In the genomic region with DNA sequence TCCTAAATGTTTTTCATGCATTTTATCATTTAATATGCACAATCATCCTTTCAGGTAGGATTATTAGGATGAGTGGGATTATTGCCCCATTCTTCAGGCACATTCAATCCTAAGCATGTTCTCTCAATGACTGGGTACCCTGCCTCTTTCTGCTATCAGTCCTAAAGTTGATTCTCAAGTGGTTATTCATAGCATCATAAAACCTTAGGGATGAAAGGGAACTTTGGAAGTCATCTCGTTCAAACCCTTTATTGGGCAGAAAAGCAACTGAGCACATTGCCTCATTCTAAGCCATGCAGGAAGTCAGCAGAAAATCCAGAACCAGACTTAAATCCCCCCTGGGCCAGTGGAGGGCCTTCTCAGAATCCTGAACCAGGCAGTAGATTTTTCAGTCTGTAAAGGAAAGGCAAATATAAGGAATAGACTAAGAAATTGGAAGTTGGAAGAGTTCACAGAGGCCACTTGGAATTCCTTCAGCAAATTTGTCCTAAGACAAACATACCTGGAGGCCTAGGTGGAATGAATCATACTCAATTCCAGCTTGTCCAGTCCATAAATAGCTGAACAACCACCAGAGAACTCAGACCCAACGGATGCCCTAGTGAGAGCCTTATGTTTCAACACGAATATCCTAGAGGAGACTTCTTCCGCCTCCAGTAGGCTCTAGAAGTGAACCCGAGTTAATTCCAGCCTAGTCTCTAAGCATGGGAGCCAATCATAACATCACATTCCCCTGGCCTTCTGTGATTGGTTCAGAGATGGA, we compare ENCODE assay signal across 19 cellular contexts.
"Had no signal": no experiment of that assay in that cellular context is flagged by ENCODE, and none has a peak within 500 bp of the region (broad histone marks: within the 10 kb centered on the region; RNA-seq: fewer than 3 reads in every experiment).

No MANE protein-coding gene starts in this region.

- H3K27me3 ChIP-seq: tibial nerve had no signal

- H3K9me3 ChIP-seq: tibial nerve had no signal

- DNase-seq: activated CD4-positive, alpha-beta T cell treated with anti-CD3 and anti-CD28 coated beads, Interleukin-2, amount 50 U/mL, for 48 hours; activated CD8-positive, alpha-beta memory T cell treated with anti-CD3 and anti-CD28 coated beads, Interleukin-2, amount 10 ng/mL, durations not matched to agents 7 days and 5 days; activated naive CD4-positive, alpha-beta T cell treated with anti-CD3 and anti-CD28 coated beads, Interleukin-2, amount 10 ng/mL, durations not matched to agents 7 days and 5 days; activated T-cell treated with anti-CD3 and anti-CD28 coated beads, Interleukin-2, amount 50 U/mL, for 24 hours; caudate nucleus; foreskin fibroblast; head of caudate nucleus; mesendoderm; nucleus accumbens; stimulated activated CD4-positive, alpha-beta T cell treated with anti-CD3 and anti-CD28 coated beads, Interleukin-15, amount 100 ng/mL, for 24 hours; stimulated activated CD4-positive, alpha-beta T cell treated with anti-CD3 and anti-CD28 coated beads, Interleukin-4, amount 100 ng/mL, for 24 hours; stimulated activated naive CD4-positive, alpha-beta T cell treated with Interleukin-2 at 50 U/mL for 16 hours; substantia nigra; WERI-Rb-1 had no signal

- H3K4me1 ChIP-seq: tibial nerve had no signal

- H3K4me3 ChIP-seq: coronary artery, skin epidermis, tibial nerve had no signal

- ATAC-seq: activated CD8-positive, alpha-beta memory T cell treated with anti-CD3 and anti-CD28 coated beads, Interleukin-2, amount 10 ng/mL, durations not matched to agents 7 days and 5 days; left lobe of liver; natural killer cell treated with Interleukin-12 subunit alpha and Interleukin-12 subunit beta and Interleukin-15 and Interleukin-18, amount 100 ng/mL, for 72 hours had no signal

- H3K36me3 ChIP-seq: tibial nerve, WERI-Rb-1 had no signal

- H3K27ac ChIP-seq: coronary artery, skin epidermis, tibial nerve, WERI-Rb-1 had no signal
